In the genomic region with DNA sequence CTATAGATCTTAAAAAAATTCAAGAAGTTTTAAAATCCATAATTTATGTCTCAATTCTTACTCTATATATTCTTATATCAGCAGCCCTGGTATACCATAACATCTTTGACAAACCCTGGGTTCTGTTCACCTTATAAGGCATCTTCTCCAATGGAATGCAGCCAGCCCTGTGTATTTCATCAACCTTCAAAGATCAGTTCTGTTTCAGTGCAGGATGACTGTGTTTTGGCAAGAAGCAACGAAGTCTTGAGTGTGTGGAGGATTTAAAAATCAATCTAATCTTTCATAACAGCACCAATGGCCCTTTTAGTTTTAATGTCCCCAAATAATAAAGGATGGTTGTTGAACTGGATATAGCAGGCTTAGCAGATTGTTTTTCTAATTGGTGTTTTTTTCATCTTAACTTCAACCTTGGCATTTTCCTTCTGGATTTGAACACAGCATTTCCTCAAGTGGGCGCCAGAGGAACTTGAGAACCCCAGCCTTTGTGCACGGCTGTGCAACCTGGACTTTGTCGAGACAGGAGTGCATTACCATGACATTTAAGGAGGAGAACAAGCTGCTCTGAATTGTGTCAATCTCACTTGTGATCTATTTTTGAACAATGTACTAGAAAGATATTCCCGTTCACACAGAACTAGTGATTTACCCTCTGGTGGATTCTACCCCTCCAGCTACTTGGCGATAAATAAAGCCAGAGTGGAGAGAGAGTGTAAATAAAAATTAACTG, we compare ENCODE assay signal across 8 cellular contexts.
DNase-seq lines count a peak whose midpoint lies in the region; ATAC-seq, FAIRE-seq and TF ChIP-seq lines count a peak whose summit lies in the region.

No MANE protein-coding gene starts in this region.

- peak; percentile 8 for DNase-seq in BE2C
- DNase-seq in HuH-7 (ENCODE audit: low spot score), result peak; percentile 27
- DNase-seq in GM12878 (ENCODE audit: low read depth, low spot score), result no peak
- DNase-seq in kidney glomerular epithelial cell (lab: John Stamatoyannopoulos, UW), result peak; percentile 44
- no peak for DNase-seq in T-helper 1 cell
- DNase-seq in posterior vena cava (ENCODE audit: low spot score), result no peak
- DNase-seq in middle frontal gyrus (ENCODE audit: extremely low spot score, low spot score), result no peak

- no peak overlapping the region for H3K27ac ChIP-seq in GM12878 (ENCODE audit: control insufficient read depth, insufficient read depth)

- H3K79me2 ChIP-seq in GM12878 (ENCODE audit: control insufficient read depth, insufficient read depth, low read length), result no peaks in the 10 kb centered on the region

- peak; percentile 34; the same call in 1 of the 2 replicates for TF ChIP-seq CTCF in BE2C (IDR thresholded peaks at IDR 0.05; ENCODE audit: low read depth, low read length)
- peak in 2 of 3 experiments; percentile 24 to 27; a peak in 2 of 6 replicates for TF ChIP-seq CTCF in GM12878 (IDR thresholded peaks at IDR 0.05 in 2 of 3, conservative IDR thresholded peaks at IDR 0.05 in 1 of 3; ENCODE audit: control insufficient read depth in 2 of 3, extremely low read depth in 1 of 3, insufficient read depth in 1 of 3, low read depth in 3 of 3, low read length in 3 of 3)

- intact Hi-C loops in GM12878 (cut with micrococcal nuclease; ENCODE audit: unreplicated experiment), result no loop called here
- intact Hi-C loops in posterior vena cava (cut with DNase I), result loop anchor here in 1 of 2 donors (10.0 kb wide), 2 partner anchors 142 to 252 kb away; no protein-coding TSS in a partner anchor

- H3K27me3 ChIP-seq in BE2C (no peaks in the 10 kb centered on the region), GM12878 (replicated peaks in 1 of 2; ENCODE audit: control insufficient read depth in 2 of 2, insufficient read depth in 2 of 2, low read length in 1 of 2) (no peaks in the 10 kb centered on the region)

- CTCF ChIA-PET in GM12878 (lab: Yijun Ruan, JAX), result no interaction called here

- no peaks in the 10 kb centered on the region for H3K36me3 ChIP-seq in BE2C
- no peaks in the 10 kb centered on the region for H3K36me3 ChIP-seq in GM12878 (ENCODE audit: control insufficient read depth in 2 of 2, insufficient read depth in 2 of 2, low read length in 1 of 2)

- no peak for ATAC-seq in GM12878
- ATAC-seq in GM19023 (IDR thresholded peaks at IDR 0.05; ENCODE audit: unreplicated experiment), result no peak

- H3K9ac ChIP-seq in GM12878 (ENCODE audit: control insufficient read depth, insufficient read depth, low read length), result no peak overlapping the region

- POLR2A ChIA-PET in GM12878 (lab: Charles Lee), result no interaction called here

- in situ Hi-C loops in GM12878 (cut with MboI), result no loop called here

- no peak for TF ChIP-seq RAD21 in GM12878 (IDR thresholded peaks at IDR 0.05; ENCODE audit: insufficient read depth, low read depth, low read length)

- H3K9me3 ChIP-seq in BE2C (no peaks in the 10 kb centered on the region), GM12878 (replicated peaks; ENCODE audit: control insufficient read depth, insufficient read depth, low read length) (no peaks in the 10 kb centered on the region)

- H2AFZ ChIP-seq in GM12878 (ENCODE audit: control insufficient read depth, low read depth, low read length), result no peak overlapping the region

- no peak for TF ChIP-seq EP300 in GM12878 (IDR thresholded peaks at IDR 0.05; ENCODE audit: borderline replicate concordance in 1 of 2, control insufficient read depth in 1 of 2, low read depth in 2 of 2, low read length in 2 of 2)

- H3K4me1 ChIP-seq in BE2C (no peaks in the 10 kb centered on the region), GM12878 (ENCODE audit: control insufficient read depth, insufficient read depth, low read length) (peaks cover 9% of the 10 kb centered on the region)

- TF ChIP-seq POLR2A in GM12878 (IDR thresholded peaks at IDR 0.05; ENCODE audit: low read depth, low read length), result no peak

- RAD21 ChIA-PET in GM12878 (lab: Charles Lee; ENCODE audit: unreplicated experiment), result no interaction called here

- FAIRE-seq in GM12878 (lab: Jason Lieb, UNC), result no peak

- H3K4me3 ChIP-seq in BE2C (ENCODE audit: low read depth, low read length) (no peak overlapping the region), GM12878 (no peak overlapping the region)

- BruUV-seq in GM12878 (replicated peaks; lab: Mats Ljungman, UMichigan), result no TSS peak

- H4K20me1 ChIP-seq in GM12878 (ENCODE audit: control insufficient read depth, insufficient read depth), result no peaks in the 10 kb centered on the region

- H3K4me2 ChIP-seq in GM12878 (ENCODE audit: control insufficient read depth, insufficient read depth), result no peak overlapping the region

- WGBS in GM12878 (ENCODE audit: insufficient coverage, insufficient replicate concordance, low lambda C conversion rate, missing lambda C conversion rate), result 31% methylated on average over 6 of the region's 6 CpGs

- SMC1A ChIA-PET in GM12878 (lab: Charles Lee; ENCODE audit: uncharacterized antibody, unreplicated experiment), result interaction anchor here (1.5 kb wide), 1 partner anchor 145 kb away, joined by 3 read pairs; no protein-coding TSS in a partner anchor

TF ChIP-seq in GM12878, 131 proteins besides CTCF, POLR2A, EP300 and RAD21:
- TF ChIP-seq SMC3 (IDR thresholded peaks at IDR 0.05; ENCODE audit: borderline replicate concordance, low read length), result peak; percentile 5; the same call in 1 of the 2 replicates
- no peak for TF ChIP-seq WRNIP1 (IDR thresholded peaks at IDR 0.05; ENCODE audit: borderline replicate concordance, low read depth, low read length)

Comparison
In these comparisons a context has a peak if more than half of its experiments do, and no peak if none do; other contexts are left out.
1. DNase-seq: peak in BE2C (single experiment), HuH-7 (single experiment) and kidney glomerular epithelial cell (single experiment); none in GM12878 (single experiment), T-helper 1 cell (0 of 5), posterior vena cava (single experiment) and middle frontal gyrus (single experiment).